ENCODE assay signal across 24 cellular contexts in the genomic region with DNA sequence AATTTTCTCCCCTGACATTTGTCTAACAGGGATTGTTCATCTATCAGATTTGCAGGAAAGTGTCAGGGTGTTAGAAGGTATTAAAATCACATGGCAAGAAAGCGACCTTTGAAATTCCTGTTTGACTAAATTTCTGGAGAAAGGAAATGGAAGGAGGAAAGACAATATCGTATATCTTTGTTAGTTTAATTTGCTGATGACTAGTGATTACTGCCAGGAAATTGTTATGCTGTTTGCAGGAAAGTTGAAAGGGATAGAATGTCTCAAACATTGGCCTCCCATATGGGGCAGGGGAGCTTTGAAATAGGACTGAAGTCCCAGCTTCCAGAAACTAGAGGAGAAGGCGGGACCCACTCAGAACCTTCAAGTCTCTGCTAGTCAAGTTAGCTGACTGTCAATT.
"Had no signal": no experiment of that assay in that cellular context is flagged by ENCODE, and none has a peak within 500 bp of the region (broad histone marks: within the 10 kb centered on the region; RNA-seq: fewer than 3 reads in every experiment).

No MANE protein-coding gene starts in this region.

- H3K27ac Mint-ChIP-seq: activated CD8-positive, alpha-beta T cell treated with anti-CD3 and anti-CD28 coated beads, Interleukin-2, amount 10 ng/mL, durations not matched to agents 7 days and 5 days; activated naive CD8-positive, alpha-beta T cell treated with anti-CD3 and anti-CD28 coated beads, Interleukin-2, amount 10 ng/mL, durations not matched to agents 7 days and 5 days; T-helper 1 cell treated with Interleukin-12 subunit alpha and Interleukin-12 subunit beta and Interleukin-4 antibody, amounts not matched to agents 30 μg/mL and 1 μg/mL, for 36 hours; WTC11 had no signal

- DNase-seq: activated CD4-positive, alpha-beta T cell treated with anti-CD3 and anti-CD28 coated beads for 48 hours; activated CD4-positive, alpha-beta T cell treated with anti-CD3 and anti-CD28 coated beads, Interleukin-2, amount 50 U/mL, for 4 hours; activated CD4-positive, CD25-positive, alpha-beta regulatory T cell treated with anti-CD3 and anti-CD28 coated beads, Interleukin-2, amount 50 U/mL, for 72 hours; activated CD8-positive, alpha-beta memory T cell treated with anti-CD3 and anti-CD28 coated beads, Interleukin-2, amount 50 U/mL, for 48 hours; activated CD8-positive, alpha-beta T cell treated with anti-CD3 and anti-CD28 coated beads, Interleukin-2, amount 10 ng/mL, durations not matched to agents 7 days and 5 days; activated naive CD4-positive, alpha-beta T cell treated with anti-CD3 and anti-CD28 coated beads, Interleukin-2, amount 50 U/mL, for 16 hours; activated naive CD8-positive, alpha-beta T cell treated with anti-CD3 and anti-CD28 coated beads, Interleukin-2, amount 10 ng/mL, durations not matched to agents 7 days and 5 days; activated T-cell treated with anti-CD3 and anti-CD28 coated beads, Interleukin-2, amount 50 U/mL, for 1 hour; adrenal gland; anterior cingulate cortex; MG63; MV-4-11; NCI-H1105; NCI-H1436; NCI-H1694 treated with DMSO at 0.1 percent for 48 hours; NCI-H2029 treated with DMSO at 0.1 percent for 48 hours; NCI-H510A treated with DMSO at 0.1 percent for 48 hours; PC-3; SHP77 had no signal

- H3K4me1 ChIP-seq: SJSA1 had no signal

- H3K4me3 Mint-ChIP-seq: activated CD8-positive, alpha-beta T cell treated with anti-CD3 and anti-CD28 coated beads, Interleukin-2, amount 10 ng/mL, durations not matched to agents 7 days and 5 days; activated naive CD8-positive, alpha-beta T cell treated with anti-CD3 and anti-CD28 coated beads, Interleukin-2, amount 10 ng/mL, durations not matched to agents 7 days and 5 days; T-helper 1 cell treated with Interleukin-12 subunit alpha and Interleukin-12 subunit beta and Interleukin-4 antibody, amounts not matched to agents 30 μg/mL and 1 μg/mL, for 36 hours; WTC11 had no signal

- FAIRE-seq: RCC 7860 had no signal

- H3K9me3 Mint-ChIP-seq: activated naive CD8-positive, alpha-beta T cell treated with anti-CD3 and anti-CD28 coated beads, Interleukin-2, amount 10 ng/mL, durations not matched to agents 7 days and 5 days; T-helper 1 cell treated with Interleukin-12 subunit alpha and Interleukin-12 subunit beta and Interleukin-4 antibody, amounts not matched to agents 30 μg/mL and 1 μg/mL, for 36 hours had no signal

- H3K4me2 ChIP-seq: KMS-11 had no signal

- H3K27ac ChIP-seq: KMS-11, SJSA1 had no signal

- H3K4me3 ChIP-seq: adrenal gland, MG63, SJSA1 had no signal

- ATAC-seq: activated CD8-positive, alpha-beta T cell treated with anti-CD3 and anti-CD28 coated beads, Interleukin-2, amount 10 ng/mL, durations not matched to agents 7 days and 5 days; PC-3; WTC11 had no signal

- H3K9me3 ChIP-seq: adrenal gland, MG63, SJSA1 had no signal

- H3K9ac ChIP-seq: KMS-11 had no signal

- H3K27me3 ChIP-seq: adrenal gland, MG63, SJSA1 had no signal

- H3K4me1 Mint-ChIP-seq: activated naive CD8-positive, alpha-beta T cell treated with anti-CD3 and anti-CD28 coated beads, Interleukin-2, amount 10 ng/mL, durations not matched to agents 7 days and 5 days had no signal

- H3K36me3 ChIP-seq: adrenal gland, MG63, SJSA1 had no signal

- H3K36me3 Mint-ChIP-seq: activated naive CD8-positive, alpha-beta T cell treated with anti-CD3 and anti-CD28 coated beads, Interleukin-2, amount 10 ng/mL, durations not matched to agents 7 days and 5 days had no signal
